ENCODE assay signal across 17 cellular contexts in genomic region chrX:112664928-112665327, GRCh38.
DNase-seq lines count a peak whose midpoint lies in the region; ATAC-seq and TF ChIP-seq lines count a peak whose summit lies in the region.
"Had no signal": no experiment of that assay in that cellular context is flagged by ENCODE, and none has a peak within 500 bp of the region (broad histone marks: within the 10 kb centered on the region; RNA-seq: fewer than 3 reads in every experiment).

No MANE protein-coding gene starts in this region.

- H2AFZ ChIP-seq in OCI-LY3 (ENCODE audit: low read depth, low read length): no peak overlapping the region
- no peak overlapping the region for H2AFZ ChIP-seq in MM.1S (ENCODE audit: low read length)
- H2AFZ ChIP-seq: parathyroid adenoma had no signal

- H3K4me2 ChIP-seq in OCI-LY3 (ENCODE audit: low read length) (peak overlapping the region; percentile 74), MM.1S (ENCODE audit: low read depth, low read length) (no peak overlapping the region)

- H3K27me3 ChIP-seq in OCI-LY3 (ENCODE audit: low read depth, low read length): no peaks in the 10 kb centered on the region
- H3K27me3 ChIP-seq in MM.1S (replicated peaks; ENCODE audit: insufficient read depth, low read length): no peaks in the 10 kb centered on the region
- H3K27me3 ChIP-seq: upper lobe of left lung had no signal

- ATAC-seq in GM18868 (IDR thresholded peaks at IDR 0.05; ENCODE audit: unreplicated experiment) (peak; percentile 85), GM21529 (IDR thresholded peaks at IDR 0.05; ENCODE audit: unreplicated experiment) (peak; percentile 50), HG03039 (IDR thresholded peaks at IDR 0.05; ENCODE audit: unreplicated experiment) (peak; percentile 46), GM21360 (IDR thresholded peaks at IDR 0.05; ENCODE audit: unreplicated experiment) (no peak)
- ATAC-seq: left lobe of liver; stimulated activated effector memory CD8-positive, alpha-beta T cell treated with anti-CD3 and anti-CD28 coated beads, Interleukin-12 subunit alpha, Interleukin-12 subunit beta, amount 100 ng/mL, for 72 hours had no signal

- peaks cover 99% of the 10 kb centered on the region for H3K4me1 ChIP-seq in OCI-LY3 (ENCODE audit: low read length)
- peaks cover 9% of the 10 kb centered on the region for H3K4me1 ChIP-seq in MM.1S (ENCODE audit: low read length)
- H3K4me1 ChIP-seq: parathyroid adenoma, upper lobe of left lung had no signal

- H3K36me3 ChIP-seq in OCI-LY3 (replicated peaks; ENCODE audit: low read depth, low read length) (peaks cover 26% of the 10 kb centered on the region), MM.1S (replicated peaks; ENCODE audit: insufficient read depth, low read length) (no peaks in the 10 kb centered on the region)
- H3K36me3 ChIP-seq: upper lobe of left lung had no signal

- no peak for TF ChIP-seq CTCF in OCI-LY3 (IDR thresholded peaks at IDR 0.05; ENCODE audit: low read depth, low read length)
- no peak for TF ChIP-seq CTCF in MM.1S (IDR thresholded peaks at IDR 0.05; ENCODE audit: low read length)

- H3F3A ChIP-seq in MM.1S (ENCODE audit: insufficient read depth, low read length): no peaks in the 10 kb centered on the region

- peak overlapping the region; percentile 99 for H3K27ac ChIP-seq in OCI-LY3 (ENCODE audit: low read length)
- no peak overlapping the region for H3K27ac ChIP-seq in MM.1S (ENCODE audit: low read length)
- H3K27ac ChIP-seq: parathyroid adenoma, skin epidermis, upper lobe of left lung had no signal

- H3K9ac ChIP-seq in OCI-LY3 (ENCODE audit: low read length) (peak overlapping the region; percentile 75), MM.1S (ENCODE audit: low read length) (no peak overlapping the region)
- H3K9ac ChIP-seq: parathyroid adenoma had no signal

- H3K4me3 ChIP-seq in OCI-LY3 (ENCODE audit: low read length) (peak overlapping the region; percentile 34; the same call in 1 of the 2 replicates), MM.1S (ENCODE audit: low read length) (no peak overlapping the region)
- H3K4me3 ChIP-seq: skin epidermis, upper lobe of left lung had no signal

- H3K9me3 ChIP-seq in OCI-LY3 (ENCODE audit: insufficient read depth, low read length): no peaks in the 10 kb centered on the region
- no peaks in the 10 kb centered on the region for H3K9me3 ChIP-seq in MM.1S (replicated peaks; ENCODE audit: insufficient read depth, low read length)
- H3K9me3 ChIP-seq: upper lobe of left lung had no signal

- 0 out of 2 replicates have a peak, but pooled peaks cover 6% of the 10 kb centered on the region for H3K79me2 ChIP-seq in OCI-LY3 (ENCODE audit: low read length)
- no peaks in the 10 kb centered on the region for H3K79me2 ChIP-seq in MM.1S (ENCODE audit: low read length)
- H3K79me2 ChIP-seq: parathyroid adenoma had no signal

- H4K20me1 ChIP-seq in OCI-LY3 (ENCODE audit: insufficient read depth, low read length) (no peaks in the 10 kb centered on the region), MM.1S (ENCODE audit: insufficient read depth, low read length) (no peaks in the 10 kb centered on the region)

- H3K9me2 ChIP-seq in MM.1S (replicated peaks; ENCODE audit: insufficient read depth, low read length): no peaks in the 10 kb centered on the region

- no peak for DNase-seq in MM.1S
- no peak for DNase-seq in HUDEP-2 (lab: John Stamatoyannopoulos, UW; ENCODE audit: unreplicated experiment in 76 of 76)
- no peak for DNase-seq in cerebellar cortex (ENCODE audit: low spot score)
- DNase-seq: activated CD4-positive, alpha-beta T cell treated with anti-CD3 and anti-CD28 coated beads, Interleukin-2, amount 50 U/mL, for 1 hour; activated T-cell treated with anti-CD3 and anti-CD28 coated beads, Interleukin-2, amount 50 U/mL, for 1 hour; central memory CD4-positive, alpha-beta T cell; NCI-H446 treated with DMSO at 0.1 percent for 48 hours; upper lobe of left lung had no signal
